ENCODE assay signal across 8 cellular contexts in genomic region chr7:138981332-138982203, GRCh38. TPM values are rescaled to one million over a fixed set of nuclear protein-coding genes. Genes with fewer than 3 reads are reported as not detected.
DNase-seq lines count a peak whose midpoint lies in the region; ATAC-seq, FAIRE-seq and TF ChIP-seq lines count a peak whose summit lies in the region.

TSS of gene KIAA1549 (minus strand) at chr7:138981389. CDS start at chr7:138981269, 120 bp downstream.

- peaks cover 0 to 39% of the 10 kb centered on the region in 2 experiments; a peak in 2 of 4 replicates for H3K79me2 ChIP-seq in H1 (ENCODE audit: control insufficient read depth in 1 of 2, insufficient read depth in 2 of 2, low read length in 2 of 2)

- H3K18ac ChIP-seq in H1 (ENCODE audit: extremely low read depth, low read length): peak within 1 kb of the TSS; percentile 83

- peak within 1 kb of the TSS; percentile 41; the same call in 1 of the 2 replicates for H3K27ac ChIP-seq in H1 (ENCODE audit: low read depth, low read length)
- H3K27ac ChIP-seq in mesodermal cell (ENCODE audit: low read depth, low read length, severe bottlenecking): peak within 1 kb of the TSS; percentile 43

- peak within 1 kb of the TSS; percentile 50; the same call in 1 of the 2 replicates for H2BK12ac ChIP-seq in H1 (ENCODE audit: low read depth, low read length)

- TF ChIP-seq EP300 in H1 (IDR thresholded peaks at IDR 0.05; ENCODE audit: borderline replicate concordance in 1 of 2, low read depth in 2 of 2, low read length in 2 of 2): no peak

- peak in 1 of 2 experiments; percentile 48; a peak in 2 of 4 replicates for TF ChIP-seq RAD21 in H1 (IDR thresholded peaks at IDR 0.05 in 1 of 2, conservative IDR thresholded peaks at IDR 0.05 in 1 of 2; ENCODE audit: low read depth in 2 of 2, low read length in 2 of 2)

- peaks cover 11% of the 10 kb centered on the region for H3K23me2 ChIP-seq in H1 (ENCODE audit: low read depth, low read length)

- H4K5ac ChIP-seq in H1 (ENCODE audit: insufficient read length, low read depth, low read length): peak within 1 kb of the TSS; percentile 4

- 0 out of 2 replicates have a peak within 1 kb of the TSS, but pooled peaks have one; percentile 46 for H2BK15ac ChIP-seq in H1 (ENCODE audit: low read length)

- TF ChIP-seq POLR2A in GM18505 (IDR thresholded peaks at IDR 0.05; ENCODE audit: borderline replicate concordance, extremely low read depth, insufficient read depth, insufficient read length): no peak
- TF ChIP-seq POLR2A in H1 (IDR thresholded peaks at IDR 0.05; ENCODE audit: control extremely low read depth in 1 of 2, low read depth in 2 of 2, low read length in 2 of 2): peak in 1 of 2 experiments; percentile 18; a peak in 2 of 3 replicates

- peak; percentile 41 to 67 (median 43) for TF ChIP-seq CTCF in H1 (IDR thresholded peaks at IDR 0.05; ENCODE audit: control extremely low read depth in 1 of 3, insufficient read depth in 1 of 3, low read depth in 1 of 3, low read length in 3 of 3)

- peak within 1 kb of the TSS; percentile 97 to 98 for H3K4me2 ChIP-seq in H1 (ENCODE audit: insufficient read depth in 1 of 2, low read depth in 2 of 2, low read length in 2 of 2)

- no peak within 1 kb of the TSS for H3K27ac Mint-ChIP-seq in activated CD4-positive, alpha-beta memory T cell treated with anti-CD3 and anti-CD28 coated beads, Interleukin-2, amount 10 ng/mL, durations not matched to agents 7 days and 5 days

- FAIRE-seq in H1 (lab: Jason Lieb, UNC): no peak

- POLR2A ChIA-PET in activated CD4-positive, alpha-beta memory T cell treated with anti-CD3 and anti-CD28 coated beads, Interleukin-2, amount 10 ng/mL, durations not matched to agents 7 days and 5 days (lab: Charles Lee): interaction anchor here (0.5 to 1.1 kb wide), 2 partner anchors 72 to 95 kb away, joined by 3 to 5 read pairs; no protein-coding TSS in a partner anchor
- POLR2A ChIA-PET in H1 (lab: Charles Lee; ENCODE audit: partially characterized antibody): interaction anchor here (0.9 to 3.5 kb wide), 3 partner anchors 10 to 62 kb away, joined by 3 to 14 read pairs (median 3); no protein-coding TSS in a partner anchor

- H3K4me3 ChIP-seq in H1 (ENCODE audit: extremely low read depth in 1 of 4, insufficient read depth in 2 of 4, low read depth in 3 of 4, low read length in 4 of 4) (peak within 1 kb of the TSS; percentile 57 to 86 (median 78)), mesodermal cell (ENCODE audit: extremely low read depth, insufficient read depth, low read length, poor library complexity, severe bottlenecking) (peak within 1 kb of the TSS; percentile 63)

- peak within 1 kb of the TSS; percentile 78 for H3K56ac ChIP-seq in H1 (replicated peaks; ENCODE audit: insufficient read length, low read depth, low read length)

- WGBS in H1 (ENCODE audit: extremely low coverage in 1 of 2, insufficient coverage in 1 of 2, insufficient read length in 1 of 2, insufficient replicate concordance in 2 of 2, low coverage in 1 of 2, low lambda C conversion rate in 2 of 2, missing lambda C conversion rate in 1 of 2), 2 experiments: 3% methylated on average over 27 of the region's 105 CpGs; no CpG with 5 or more reads in 1 of the 2 experiments
- 1 to 2% methylated on average over 56 to 100 of the region's 105 CpGs for WGBS in mesodermal cell (ENCODE audit: insufficient coverage in 2 of 2), 2 experiments

- H4K20me1 ChIP-seq in H1 (replicated peaks in 1 of 2; ENCODE audit: control insufficient read depth in 1 of 2, insufficient read depth in 2 of 2, low read length in 2 of 2): peaks cover 0 to 4% of the 10 kb centered on the region in 2 experiments

- H3K9ac ChIP-seq in H1 (replicated peaks in 1 of 4; ENCODE audit: extremely low read depth in 1 of 4, low read depth in 3 of 4, low read length in 3 of 4): peak within 1 kb of the TSS; percentile 51 to 86 (median 66)

- peak within 1 kb of the TSS; percentile 94 for H4K8ac ChIP-seq in H1 (ENCODE audit: extremely low read depth, insufficient read depth, low read length)

- H3K4me1 ChIP-seq in H1 (replicated peaks in 1 of 4; ENCODE audit: control insufficient read depth in 3 of 4, insufficient read depth in 4 of 4, low read length in 3 of 4): peaks cover 4 to 15% (median 11%) of the 10 kb centered on the region in 4 experiments; a peak in 6 of 7 replicates
- peaks cover 17% of the 10 kb centered on the region for H3K4me1 ChIP-seq in mesodermal cell (ENCODE audit: control insufficient read depth, insufficient read depth, low read length, poor library complexity, severe bottlenecking)

- H3K9me3 ChIP-seq in H1 (ENCODE audit: insufficient read depth in 2 of 2, low read depth in 1 of 2, low read length in 1 of 2) (no peaks in the 10 kb centered on the region), mesodermal cell (ENCODE audit: control insufficient read depth, low read length) (no peaks in the 10 kb centered on the region)

- peaks cover 48% of the 10 kb centered on the region for H3K27me3 Mint-ChIP-seq in activated CD4-positive, alpha-beta memory T cell treated with anti-CD3 and anti-CD28 coated beads, Interleukin-2, amount 10 ng/mL, durations not matched to agents 7 days and 5 days

- H3K23ac ChIP-seq in H1 (ENCODE audit: insufficient read length): no peak within 1 kb of the TSS

- H3K14ac ChIP-seq in H1 (ENCODE audit: insufficient read length): no peak within 1 kb of the TSS

- peak within 1 kb of the TSS; percentile 51 for H2BK120ac ChIP-seq in H1 (replicated peaks; ENCODE audit: low read depth, low read length)

- no peak within 1 kb of the TSS; the same call in 1 of the 2 replicates for H2BK5ac ChIP-seq in H1 (ENCODE audit: low read depth, low read length)

- no peaks in the 10 kb centered on the region for H3K9me3 Mint-ChIP-seq in activated CD4-positive, alpha-beta memory T cell treated with anti-CD3 and anti-CD28 coated beads, Interleukin-2, amount 10 ng/mL, durations not matched to agents 7 days and 5 days

- H3K36me3 Mint-ChIP-seq in activated CD4-positive, alpha-beta memory T cell treated with anti-CD3 and anti-CD28 coated beads, Interleukin-2, amount 10 ng/mL, durations not matched to agents 7 days and 5 days (ENCODE audit: low read depth): no peaks in the 10 kb centered on the region

- H2BK20ac ChIP-seq in H1 (ENCODE audit: low read length): no peak within 1 kb of the TSS

- H3K79me1 ChIP-seq in H1 (ENCODE audit: low read depth, low read length): 0 out of 2 replicates have a peak, but pooled peaks cover 3% of the 10 kb centered on the region

- peak within 1 kb of the TSS; percentile 44 for H3K4ac ChIP-seq in H1 (replicated peaks; ENCODE audit: insufficient read length, low read depth, low read length)

- peak within 1 kb of the TSS; percentile 77 for H3K4me3 Mint-ChIP-seq in activated CD4-positive, alpha-beta memory T cell treated with anti-CD3 and anti-CD28 coated beads, Interleukin-2, amount 10 ng/mL, durations not matched to agents 7 days and 5 days

- no peak within 1 kb of the TSS for H4K91ac ChIP-seq in H1 (replicated peaks; ENCODE audit: insufficient read length, low read length)

- no peak within 1 kb of the TSS for H2AK5ac ChIP-seq in H1 (ENCODE audit: low read depth, low read length)

- DNase-seq in ACHN (peak; percentile 87), NCI-H345 (lab: John Stamatoyannopoulos, UW) (peak; percentile 64), H1 (ENCODE audit: low read depth in 1 of 2, low spot score in 2 of 2) (peak in 1 of 2 experiments; percentile 83)
- DNase-seq in activated CD4-positive, alpha-beta memory T cell treated with anti-CD3 and anti-CD28 coated beads, Interleukin-2, amount 10 ng/mL, durations not matched to agents 7 days and 5 days: peak; percentile 69
- DNase-seq in stimulated activated CD8-positive, alpha-beta memory T cell treated with anti-CD3 and anti-CD28 coated beads, Interleukin-4, amount 100 ng/mL, for 48 hours: peak; percentile 66

- H3K4me1 Mint-ChIP-seq in activated CD4-positive, alpha-beta memory T cell treated with anti-CD3 and anti-CD28 coated beads, Interleukin-2, amount 10 ng/mL, durations not matched to agents 7 days and 5 days: peaks cover 14% of the 10 kb centered on the region

- CTCF ChIA-PET in activated CD4-positive, alpha-beta memory T cell treated with anti-CD3 and anti-CD28 coated beads, Interleukin-2, amount 10 ng/mL, durations not matched to agents 7 days and 5 days (lab: Charles Lee): interaction anchor here (0.9 to 3.8 kb wide), 5 partner anchors 8 to 107 kb away, joined by 3 to 40 read pairs (median 3); no protein-coding TSS in a partner anchor
- CTCF ChIA-PET in H1 (lab: Charles Lee; ENCODE audit: partially characterized antibody): interaction anchor here (0.6 to 1.5 kb wide), 7 partner anchors 15 to 1302 kb away, joined by 3 to 6 read pairs (median 3); no protein-coding TSS in a partner anchor

- peaks cover 0 to 19% (median 8%) of the 10 kb centered on the region in 4 experiments; a peak in 4 of 7 replicates for H3K27me3 ChIP-seq in H1 (replicated peaks in 1 of 4; ENCODE audit: control insufficient read depth in 3 of 4, extremely low read depth in 1 of 4, insufficient read depth in 3 of 4, low read length in 3 of 4)

- no peaks in the 10 kb centered on the region for H3K36me3 ChIP-seq in H1 (ENCODE audit: control insufficient read depth in 2 of 4, insufficient read depth in 4 of 4, low read length in 3 of 4)
- H3K36me3 ChIP-seq in mesodermal cell (ENCODE audit: control insufficient read depth, insufficient read depth, low read length): peaks cover 3% of the 10 kb centered on the region

- ATAC-seq in GM18505 (IDR thresholded peaks at IDR 0.05; ENCODE audit: unreplicated experiment): peak; percentile 91
- ATAC-seq in HG02981 (IDR thresholded peaks at IDR 0.05; ENCODE audit: unreplicated experiment): peak; percentile 83

- peak within 1 kb of the TSS; percentile 54 for H2AFZ ChIP-seq in H1 (ENCODE audit: low read length)

- in situ Hi-C loops in ACHN (cut with HindIII; ENCODE audit: low pct_ligation_motif_present, low pct_unique_long_range_greater_than_20kb, low sequenced_read_pairs): no loop called here

TF ChIP-seq in H1, 55 proteins besides CTCF, POLR2A, EP300 and RAD21 (continues in another document):
- TF ChIP-seq TBP (IDR thresholded peaks at IDR 0.05; ENCODE audit: low read depth, low read length) (peak; percentile 35; the same call in 1 of the 2 replicates), KDM5A (IDR thresholded peaks at IDR 0.05; ENCODE audit: low read length) (no peak)

RNA-seq across cellular contexts. Expression of gene KIAA1549, which starts in this region (rescaled TPM):
- total RNA-seq in activated CD4-positive, alpha-beta memory T cell treated with anti-CD3 and anti-CD28 coated beads, Interleukin-2, amount 10 ng/mL, durations not matched to agents 7 days and 5 days: under 1 TPM; 0.33 to 0.40 TPM
- 17.3 and 17.6 TPM in 2 replicates for total RNA-seq in H1 (2021; fragmentation: NEBNext Ultra II Directional; extraction: Animal tissue kit (Norgen Biotek cat#: 25700))
- polyA plus RNA-seq in H1 (2011; rRNA removed): 6.5 and 10.2 TPM in 2 replicates
- polyA plus RNA-seq in H1 (2011; cell fraction: cytosol; rRNA removed): 4.0 TPM
- 13.7 TPM for polyA plus RNA-seq in H1 (2011; cell fraction: nucleus; rRNA removed)
- 8.7 to 11.1 TPM (median 10.0 TPM) in 4 replicates for polyA plus RNA-seq in H1 (2012, experiment 1 of 2)
- polyA plus RNA-seq in H1 (2012, experiment 2 of 2): 2.2 TPM
- 11.7 TPM for polyA plus RNA-seq in H1 (2013, experiment 1 of 2)
- 11.5 TPM for polyA plus RNA-seq in H1 (2013, experiment 2 of 2)
- polyA minus RNA-seq in H1 (2011; rRNA and poly(A)+ RNA removed): 14.8 and 17.9 TPM in 2 replicates
- polyA minus RNA-seq in H1 (2011; cell fraction: cytosol; rRNA and poly(A)+ RNA removed): 9.4 TPM
- polyA minus RNA-seq in H1 (2011; cell fraction: nucleus; rRNA and poly(A)+ RNA removed): 19.8 TPM
- polyA plus RNA-seq in mesodermal cell (2013, experiment 1 of 2): 14.8 TPM
- 13.1 TPM for polyA plus RNA-seq in mesodermal cell (2013, experiment 2 of 2)

Comparison
In these comparisons a context has a peak if more than half of its experiments do, and no peak if none do; other contexts are left out.
1. RNA of gene KIAA1549 (total RNA-seq): 17.3 to 17.6 TPM in H1; 0.33 to 0.40 TPM in activated CD4-positive, alpha-beta memory T cell treated with anti-CD3 and anti-CD28 coated beads, Interleukin-2, amount 10 ng/mL, durations not matched to agents 7 days and 5 days; every median in the first group is over 10 times any median in the second.
2. Peak in DNase-seq in activated CD4-positive, alpha-beta memory T cell treated with anti-CD3 and anti-CD28 coated beads, Interleukin-2, amount 10 ng/mL, durations not matched to agents 7 days and 5 days; RNA of the gene not detected or under 1 TPM.